ENCODE assay signal across 1 cellular context in the genomic region with DNA sequence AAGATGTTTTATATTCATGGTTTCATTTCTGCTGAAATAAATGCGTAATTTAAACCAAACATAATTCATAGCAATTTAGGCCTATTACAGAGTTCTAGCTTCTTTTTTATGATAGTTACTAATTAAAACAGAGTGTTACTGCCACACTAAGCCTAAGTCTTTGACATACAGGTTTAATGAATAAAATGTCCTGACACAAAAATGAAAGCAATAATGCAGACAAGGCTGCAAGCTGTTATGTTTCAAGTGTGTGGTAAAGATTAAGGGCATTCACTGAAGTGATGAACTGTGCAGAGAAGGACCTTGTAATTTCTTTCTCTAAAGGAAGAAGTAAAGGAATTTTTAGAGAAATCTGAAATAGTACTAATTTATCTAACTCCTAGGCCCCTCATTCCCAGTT.
TF ChIP-seq lines count a peak whose summit lies in the region.

No MANE protein-coding gene starts in this region.

TF ChIP-seq in H1, 55 proteins besides CTCF, POLR2A, EP300 and RAD21:
- no peak for TF ChIP-seq BACH1 (IDR thresholded peaks at IDR 0.05; ENCODE audit: low read length)
- TF ChIP-seq RBBP5 (IDR thresholded peaks at IDR 0.05; ENCODE audit: borderline replicate concordance, low read depth, low read length), result no peak
- TF ChIP-seq TEAD4 (IDR thresholded peaks at IDR 0.05; ENCODE audit: low read depth, low read length), result no peak
- TF ChIP-seq JUN (IDR thresholded peaks at IDR 0.05; ENCODE audit: low read depth, low read length), result no peak
- no peak for TF ChIP-seq JUND (IDR thresholded peaks at IDR 0.05; ENCODE audit: low read length)
- no peak for TF ChIP-seq TAF7 (optimal IDR thresholded peaks at IDR 0.05; ENCODE audit: borderline replicate concordance, low read depth, low read length)
TF ChIP-seq in H1: peak in this region for 0.
